ENCODE assay signal across 15 cellular contexts in genomic region chr22:30182365-30182764, GRCh38.
DNase-seq lines count a peak whose midpoint lies in the region; ATAC-seq and TF ChIP-seq lines count a peak whose summit lies in the region.
"Had no signal": no experiment of that assay in that cellular context is flagged by ENCODE, and none has a peak within 500 bp of the region (broad histone marks: within the 10 kb centered on the region; RNA-seq: fewer than 3 reads in every experiment).

No MANE protein-coding gene starts in this region.

- WGBS in upper lobe of left lung, 2 donors: 59 to 77% methylated on average over 4 of the region's 4 CpGs

- H3K9me3 ChIP-seq in upper lobe of left lung: no peaks in the 10 kb centered on the region
- H3K9me3 ChIP-seq: left lung had no signal

- no peak overlapping the region for H3K4me3 ChIP-seq in upper lobe of left lung
- H3K4me3 ChIP-seq: left lung had no signal

- no peaks in the 10 kb centered on the region for H3K36me3 ChIP-seq in upper lobe of left lung
- H3K36me3 ChIP-seq: left lung had no signal

- ATAC-seq in GM18861 (IDR thresholded peaks at IDR 0.05; ENCODE audit: unreplicated experiment) (no peak), upper lobe of left lung (ENCODE audit: low FRiP score in 2 of 2) (no peak)
- ATAC-seq: effector memory CD8-positive, alpha-beta T cell; left lung had no signal

- no peak for TF ChIP-seq EP300 in upper lobe of left lung (IDR thresholded peaks at IDR 0.05)

- H3K27ac ChIP-seq in upper lobe of left lung: no peak overlapping the region

- H3K27me3 ChIP-seq in upper lobe of left lung: no peaks in the 10 kb centered on the region
- H3K27me3 ChIP-seq: left lung had no signal

- DNase-seq in COLO668 (lab: John Stamatoyannopoulos, UW; ENCODE audit: unreplicated experiment): peak; percentile 38
- peak; percentile 72 for DNase-seq in HK-2 (ENCODE audit: unreplicated experiment)
- peak; percentile 79 for DNase-seq in SHP77 treated with DMSO at 0.1 percent for 48 hours (lab: John Stamatoyannopoulos, UW)
- peak; percentile 69 to 90 for DNase-seq in erythroblast (lab: John Stamatoyannopoulos, UW)
- no peak for DNase-seq in NCI-H1092 (lab: John Stamatoyannopoulos, UW)
- DNase-seq in upper lobe of left lung: no peak
- DNase-seq: activated CD4-positive, alpha-beta T cell treated with anti-CD3 and anti-CD28 coated beads for 4 hours; effector memory CD8-positive, alpha-beta T cell; left lung; NCI-H2081; NK-92 treated with Interleukin-12 subunit alpha and Interleukin-12 subunit beta, amount 100 ng/mL, for 24 hours; occipital lobe; Right ventricle myocardium superior; stimulated activated CD4-positive, alpha-beta T cell treated with anti-CD3 and anti-CD28 coated beads, Interleukin-4, amount 100 ng/mL, for 24 hours had no signal

- peaks cover 0 to 5% (median 2%) of the 10 kb centered on the region in 4 donors for H3K4me1 ChIP-seq in upper lobe of left lung

- no peak for TF ChIP-seq CTCF in upper lobe of left lung (IDR thresholded peaks at IDR 0.05)

- TF ChIP-seq POLR2A in erythroblast (IDR thresholded peaks at IDR 0.05; ENCODE audit: low read length): no peak
- TF ChIP-seq POLR2A in upper lobe of left lung (IDR thresholded peaks at IDR 0.05): no peak

Comparison
In these comparisons a context has a peak if more than half of its experiments do, and no peak if none do; other contexts are left out.
1. DNase-seq: peak in COLO668 (single experiment), HK-2 (single experiment), SHP77 treated with DMSO at 0.1 percent for 48 hours (single experiment) and erythroblast (2 of 2); none in NCI-H1092 (single experiment) and upper lobe of left lung (0 of 2).